Comparison of ENCODE assay signal across 12 cellular contexts in the genomic region with DNA sequence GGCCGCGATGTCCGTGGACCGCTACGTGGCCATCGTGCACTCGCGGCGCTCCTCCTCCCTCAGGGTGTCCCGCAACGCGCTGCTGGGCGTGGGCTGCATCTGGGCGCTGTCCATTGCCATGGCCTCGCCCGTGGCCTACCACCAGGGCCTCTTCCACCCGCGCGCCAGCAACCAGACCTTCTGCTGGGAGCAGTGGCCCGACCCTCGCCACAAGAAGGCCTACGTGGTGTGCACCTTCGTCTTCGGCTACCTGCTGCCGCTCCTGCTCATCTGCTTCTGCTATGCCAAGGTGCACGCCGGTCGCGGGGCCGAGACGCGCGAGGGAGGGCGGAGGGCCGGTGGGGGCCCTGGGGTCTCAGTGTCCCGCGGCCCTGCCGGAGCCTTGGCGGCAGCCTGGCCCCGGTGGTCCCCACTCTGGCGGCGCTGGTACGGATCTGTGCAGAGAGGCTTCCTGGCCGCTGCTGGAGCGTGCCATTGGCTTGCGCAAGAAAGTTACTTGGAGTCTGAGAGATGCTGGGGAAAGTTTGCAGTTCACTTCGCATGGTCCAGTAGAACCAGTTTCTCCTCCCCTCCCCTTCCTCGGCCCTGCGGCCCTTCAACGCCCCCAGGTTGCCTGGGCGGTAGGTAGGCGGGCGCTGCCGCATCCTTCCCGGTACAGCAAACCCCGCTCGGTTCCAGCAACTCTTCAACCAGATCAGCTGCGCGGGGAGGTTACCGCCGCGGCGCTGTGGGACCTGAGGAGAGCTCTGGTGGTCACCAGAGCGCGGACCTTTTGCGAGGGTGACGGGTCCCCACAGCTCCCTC. TPM values are rescaled to one million over a fixed set of nuclear protein-coding genes. Genes with fewer than 3 reads are reported as not detected.
DNase-seq lines count a peak whose midpoint lies in the region; ATAC-seq, FAIRE-seq and TF ChIP-seq lines count a peak whose summit lies in the region.
"Had no signal": no experiment of that assay in that cellular context is flagged by ENCODE, and none has a peak within 500 bp of the region (broad histone marks: within the 10 kb centered on the region; RNA-seq: fewer than 3 reads in every experiment).

No MANE protein-coding gene starts in this region.

- no peaks in the 10 kb centered on the region for H3K36me3 Mint-ChIP-seq in neural progenitor cell

- ATAC-seq in HG02610 (IDR thresholded peaks at IDR 0.05; ENCODE audit: unreplicated experiment) = no peak
- no peak for ATAC-seq in GM18861 (IDR thresholded peaks at IDR 0.05; ENCODE audit: unreplicated experiment)

- dilution Hi-C loops in endothelial cell of umbilical vein (cut with MboI; ENCODE audit: extremely low pct_ligation_motif_present, low sequenced_read_pairs) = no loop called here

- intact Hi-C loops in endothelial cell of umbilical vein (cut with micrococcal nuclease) = no loop called here

- H2AFZ ChIP-seq in endothelial cell of umbilical vein (ENCODE audit: low read depth, low read length) (no peak overlapping the region), neural progenitor cell (replicated peaks) (peak overlapping the region; percentile 99)

- no peak for TF ChIP-seq CTCF in HEK293 (tag by site-specific recombination; IDR thresholded peaks at IDR 0.05)
- TF ChIP-seq CTCF in endothelial cell of umbilical vein (IDR thresholded peaks at IDR 0.05; ENCODE audit: extremely low read depth in 1 of 2, insufficient read depth in 1 of 2, low read depth in 1 of 2, low read length in 2 of 2) = no peak
- no peak for TF ChIP-seq CTCF in neural progenitor cell (IDR thresholded peaks at IDR 0.05)

- BruUV-seq in endothelial cell of umbilical vein (replicated peaks; lab: Mats Ljungman, UMichigan) = no TSS peak

- POLR2A ChIA-PET in HEK293 (lab: Yijun Ruan, JAX) = no interaction called here
- POLR2A ChIA-PET in endothelial cell of umbilical vein (lab: Charles Lee) = no interaction called here

- H3K36me3 ChIP-seq in HEK293 (ENCODE audit: control insufficient read depth in 2 of 2, insufficient read depth in 1 of 2, low read length in 2 of 2) (no peaks in the 10 kb centered on the region), endothelial cell of umbilical vein (ENCODE audit: control insufficient read depth in 2 of 2, extremely low read depth in 1 of 2, insufficient read depth in 2 of 2, low read length in 2 of 2) (no peaks in the 10 kb centered on the region), neural progenitor cell (no peaks in the 10 kb centered on the region)
- H3K36me3 ChIP-seq: uterus had no signal

- peak; percentile 69 for DNase-seq in COLO668 (lab: John Stamatoyannopoulos, UW; ENCODE audit: unreplicated experiment)
- no peak for DNase-seq in endothelial cell of umbilical vein (ENCODE audit: low read depth, low spot score)
- peak; percentile 73 for DNase-seq in neural progenitor cell (ENCODE audit: low spot score)
- no peak for DNase-seq in middle frontal gyrus (ENCODE audit: extremely low spot score, low spot score)
- DNase-seq in amygdala (lab: John Stamatoyannopoulos, UW) = no peak
- DNase-seq: DMS153, NCI-H526, uterus had no signal

- no peak for TF ChIP-seq POLR2A in endothelial cell of umbilical vein (IDR thresholded peaks at IDR 0.05; ENCODE audit: low read depth, low read length)

- H3K27me3 Mint-ChIP-seq in neural progenitor cell (ENCODE audit: insufficient read depth, low read depth) = peaks cover 46% of the 10 kb centered on the region

- peak overlapping the region; percentile 81 for H3K4me3 Mint-ChIP-seq in neural progenitor cell

- H3K4me2 ChIP-seq in endothelial cell of umbilical vein (ENCODE audit: insufficient read depth, low read length) (no peak overlapping the region), neural progenitor cell (peak overlapping the region; percentile 99)

- H3K4me1 ChIP-seq in HEK293 (ENCODE audit: control insufficient read depth, insufficient read depth, low read length) = no peaks in the 10 kb centered on the region
- H3K4me1 ChIP-seq in endothelial cell of umbilical vein (ENCODE audit: control insufficient read depth, extremely low read depth, insufficient read depth, low read length) = no peaks in the 10 kb centered on the region
- H3K4me1 ChIP-seq in neural progenitor cell = peaks cover 15% of the 10 kb centered on the region

- H3K27me3 ChIP-seq in endothelial cell of umbilical vein (ENCODE audit: control insufficient read depth in 2 of 2, insufficient read depth in 2 of 2, low read length in 2 of 2) = peaks cover 21 to 34% of the 10 kb centered on the region in 2 experiments
- peaks cover 86% of the 10 kb centered on the region for H3K27me3 ChIP-seq in neural progenitor cell

- H3K4me3 ChIP-seq in HEK293 (ENCODE audit: low read depth, low read length) (no peak overlapping the region), endothelial cell of umbilical vein (replicated peaks in 1 of 3; ENCODE audit: insufficient read depth in 1 of 3, low read depth in 1 of 3, low read length in 3 of 3) (no peak overlapping the region), neural progenitor cell (peak overlapping the region; percentile 74)
- H3K4me3 ChIP-seq: uterus had no signal

- H3K9me1 ChIP-seq in endothelial cell of umbilical vein (replicated peaks; ENCODE audit: control insufficient read depth, extremely low read depth, insufficient read depth, low read length) = no peaks in the 10 kb centered on the region

- no peak overlapping the region for H3K27ac Mint-ChIP-seq in neural progenitor cell

- H4K20me1 ChIP-seq in endothelial cell of umbilical vein (replicated peaks; ENCODE audit: control insufficient read depth, extremely low read depth, insufficient read depth, low read length) (no peaks in the 10 kb centered on the region), neural progenitor cell (ENCODE audit: low read depth) (peaks cover 12% of the 10 kb centered on the region)

- H3K9me3 ChIP-seq in HEK293 (ENCODE audit: control insufficient read depth, insufficient read depth, low read depth, low read length) (no peaks in the 10 kb centered on the region; the same call in 1 of the 2 replicates), endothelial cell of umbilical vein (replicated peaks; ENCODE audit: control insufficient read depth, insufficient read depth, low read length) (no peaks in the 10 kb centered on the region), neural progenitor cell (ENCODE audit: low read depth) (peaks cover 3% of the 10 kb centered on the region)
- H3K9me3 ChIP-seq: uterus had no signal

- peaks cover 5% of the 10 kb centered on the region for H3F3A ChIP-seq in neural progenitor cell (ENCODE audit: low read depth)

- CTCF ChIA-PET in HEK293 (lab: Yijun Ruan, JAX) = interaction anchor here (0.6 kb wide), 2 partner anchors 41 to 437 kb away, joined by 3 to 5 read pairs; no protein-coding TSS in a partner anchor
- CTCF ChIA-PET in endothelial cell of umbilical vein (lab: Charles Lee) = no interaction called here

- H3K4me1 Mint-ChIP-seq in neural progenitor cell = peaks cover 17% of the 10 kb centered on the region

- peaks cover 18% of the 10 kb centered on the region for H3K9me3 Mint-ChIP-seq in neural progenitor cell

- H3K27ac ChIP-seq in HEK293 (ENCODE audit: extremely low read depth, low read depth, low read length) (no peak overlapping the region), endothelial cell of umbilical vein (ENCODE audit: insufficient read depth, low read depth, low read length) (no peak overlapping the region), neural progenitor cell (no peak overlapping the region)
- H3K27ac ChIP-seq: uterus had no signal

- H3K9ac ChIP-seq in endothelial cell of umbilical vein (replicated peaks; ENCODE audit: extremely low read depth, insufficient read depth, low read length) (no peak overlapping the region), neural progenitor cell (no peak overlapping the region)

- no peak for FAIRE-seq in endothelial cell of umbilical vein (lab: Jason Lieb, UNC)
- FAIRE-seq: GM18507 had no signal

- H3K79me2 ChIP-seq in endothelial cell of umbilical vein (ENCODE audit: control insufficient read depth, insufficient read depth, low read length) = no peaks in the 10 kb centered on the region
- no peaks in the 10 kb centered on the region for H3K79me2 ChIP-seq in neural progenitor cell (ENCODE audit: low read depth)

TF ChIP-seq in HEK293, 187 proteins besides CTCF, POLR2A, EP300 and RAD21 (continues in another document):
- TF ChIP-seq ZNF701 (tag by site-specific recombination; IDR thresholded peaks at IDR 0.05) (no peak), ZNF747 (tag by site-specific recombination; IDR thresholded peaks at IDR 0.05) (no peak), ZNF202 (tag by site-specific recombination; IDR thresholded peaks at IDR 0.05; ENCODE audit: borderline replicate concordance) (0 out of 2 replicates have a peak, but pooled peaks have one; percentile 21), ZNF366 (tag by site-specific recombination; conservative IDR thresholded peaks at IDR 0.05) (no peak)

TF ChIP-seq in endothelial cell of umbilical vein, 7 proteins besides CTCF, POLR2A, EP300 and RAD21:
- TF ChIP-seq FOS (IDR thresholded peaks at IDR 0.05; ENCODE audit: borderline replicate concordance, insufficient read depth, low read length) (no peak), EZH2 (IDR thresholded peaks at IDR 0.05; ENCODE audit: borderline replicate concordance, low read depth, low read length, severe bottlenecking) (peak; percentile 22)

RNA-seq across cellular contexts. Expression of gene GALR1, which starts 1.5 kb away (rescaled TPM):
- not detected in 2 replicates for total RNA-seq in endothelial cell of umbilical vein
- polyA plus RNA-seq in endothelial cell of umbilical vein = not detected in 2 replicates
- not detected in 2 replicates for polyA plus RNA-seq in endothelial cell of umbilical vein (2011; cell fraction: cytosol; rRNA removed)
- polyA plus RNA-seq in endothelial cell of umbilical vein (2011; cell fraction: nucleus; rRNA removed) = not detected in 2 replicates
- not detected in 2 replicates for polyA plus RNA-seq in endothelial cell of umbilical vein (2012)
- not detected in 2 replicates for polyA minus RNA-seq in endothelial cell of umbilical vein
- polyA minus RNA-seq in endothelial cell of umbilical vein (2011; cell fraction: cytosol; rRNA and poly(A)+ RNA removed) = not detected
- polyA minus RNA-seq in endothelial cell of umbilical vein (2011; cell fraction: nucleus; rRNA and poly(A)+ RNA removed) = not detected in 2 replicates
- not detected in 2 replicates for total RNA-seq in neural progenitor cell (ENCODE audit: low replicate concordance)

Comparison
In these comparisons a context has a peak if more than half of its experiments do, and no peak if none do; other contexts are left out.
1. DNase-seq: peak in COLO668 (single experiment) and neural progenitor cell (single experiment); none in endothelial cell of umbilical vein (single experiment), middle frontal gyrus (single experiment) and amygdala (0 of 56).